In genomic region chrX:85865324-85865723, GRCh38 we compare ENCODE assay signal across 11 cellular contexts.
"Had no signal": no experiment of that assay in that cellular context is flagged by ENCODE, and none has a peak within 500 bp of the region (broad histone marks: within the 10 kb centered on the region; RNA-seq: fewer than 3 reads in every experiment).

No MANE protein-coding gene starts in this region.

- H3K4me1 ChIP-seq: HAP-1 had no signal

- H3K4me2 ChIP-seq: GM23338 had no signal

- H3K4me3 ChIP-seq: GM23248, GM23338, HAP-1 had no signal

- DNase-seq: GM23248, GOT3, H7, H9, HCEC 1CT, HFFc6 had no signal

- ATAC-seq: GM23338, HCT116 had no signal

- H3K9me3 ChIP-seq: HAP-1 had no signal

- H2AFZ ChIP-seq: GM23248, GM23338 had no signal

- H3K27ac ChIP-seq: GM23248 had no signal

- H3K9ac ChIP-seq: GM23248 had no signal

- FAIRE-seq: H1, H54 had no signal
